7 cellular contexts compared by ENCODE assay signal in genomic region chr14:19480491-19480890, GRCh38. TPM values are rescaled to one million over a fixed set of nuclear protein-coding genes. Genes with fewer than 3 reads are reported as not detected.
"Had no signal": no experiment of that assay in that cellular context is flagged by ENCODE, and none has a peak within 500 bp of the region (broad histone marks: within the 10 kb centered on the region; RNA-seq: fewer than 3 reads in every experiment).

No MANE protein-coding gene starts in this region.

RNA-seq across cellular contexts. Expression of gene POTEG, which starts 46.4 kb away (rescaled TPM):
- total RNA-seq: LHCN-M2, MCF 10A, NCI-H460, PC-9, Right ventricle myocardium superior, RPMI7951, SJSA1 had no signal
